Comparison of ENCODE assay signal across 8 cellular contexts in genomic region chr12:22624908-22625646, GRCh38. TPM values are rescaled to one million over a fixed set of nuclear protein-coding genes. Genes with fewer than 3 reads are reported as not detected.
DNase-seq lines count a peak whose midpoint lies in the region; FAIRE-seq and TF ChIP-seq lines count a peak whose summit lies in the region.

TSS of gene ETNK1 (plus strand) at chr12:22625171. CDS start at chr12:22625431, 260 bp downstream.

- peak within 1 kb of the TSS; percentile 98 for H3K23ac ChIP-seq in neuronal stem cell (ENCODE audit: low read depth, low read length, poor library complexity)

- H3F3A ChIP-seq in Loucy (ENCODE audit: low read depth) = no peaks in the 10 kb centered on the region

- H2AK5ac ChIP-seq in neuronal stem cell (ENCODE audit: low read depth, low read length) = peak within 1 kb of the TSS; percentile 78

- H3K4me2 ChIP-seq in Loucy (ENCODE audit: low read depth, low read length, poor library complexity, severe bottlenecking) (peak within 1 kb of the TSS; percentile 94), neuronal stem cell (ENCODE audit: insufficient read depth, low read length, poor library complexity, severe bottlenecking) (peak within 1 kb of the TSS; percentile 86)

- peak within 1 kb of the TSS; percentile 85 for H3K4ac ChIP-seq in neuronal stem cell (ENCODE audit: low read length)

- H3K27ac ChIP-seq in SJCRH30 (peak within 1 kb of the TSS; percentile 95), neuronal stem cell (replicated peaks; ENCODE audit: low read length) (peak within 1 kb of the TSS; percentile 78)

- H3K14ac ChIP-seq in neuronal stem cell (ENCODE audit: low read length) = peak within 1 kb of the TSS; percentile 84

- H2BK120ac ChIP-seq in neuronal stem cell (ENCODE audit: low read depth, low read length) = no peak within 1 kb of the TSS

- peak within 1 kb of the TSS; percentile 98 for H3K18ac ChIP-seq in neuronal stem cell (ENCODE audit: low read length)

- peak within 1 kb of the TSS; percentile 95 for H2BK5ac ChIP-seq in neuronal stem cell (ENCODE audit: low read length)

- FAIRE-seq in H54 (lab: Jason Lieb, UNC) = peak; percentile 85

- H3K9me3 ChIP-seq in Loucy (ENCODE audit: insufficient read depth, low read depth, low read length) = no peaks in the 10 kb centered on the region
- H3K9me3 ChIP-seq in SJCRH30 (replicated peaks) = no peaks in the 10 kb centered on the region
- H3K9me3 ChIP-seq in neuronal stem cell (replicated peaks in 1 of 2; ENCODE audit: control insufficient read depth in 2 of 2, insufficient read depth in 1 of 2, low read depth in 1 of 2, low read length in 2 of 2) = no peaks in the 10 kb centered on the region

- DNase-seq in ELR (ENCODE audit: low read depth) (peak; percentile 94), H54 (ENCODE audit: insufficient read length, low spot score) (peak; percentile 75), SJCRH30 (peak; percentile 94 to 96), foreskin melanocyte (peak; percentile 94), neuronal stem cell (ENCODE audit: low spot score) (peak; percentile 74)
- DNase-seq in activated naive CD4-positive, alpha-beta T cell (lab: John Stamatoyannopoulos, UW) = peak; percentile 52 to 78 (median 60)

- H3K9ac ChIP-seq in Loucy (ENCODE audit: low read depth, low read length, poor library complexity, severe bottlenecking) = peak within 1 kb of the TSS; percentile 84
- peak within 1 kb of the TSS; percentile 97 for H3K9ac ChIP-seq in neuronal stem cell (ENCODE audit: low read depth, low read length, poor library complexity)

- H4K8ac ChIP-seq in neuronal stem cell (ENCODE audit: low read depth, low read length) = peak within 1 kb of the TSS; percentile 72

- H2BK12ac ChIP-seq in neuronal stem cell (ENCODE audit: low read length) = peak within 1 kb of the TSS; percentile 82

- no peaks in the 10 kb centered on the region for H3K9me2 ChIP-seq in Loucy (replicated peaks; ENCODE audit: low read depth, low read length)

- H4K20me1 ChIP-seq in Loucy (ENCODE audit: insufficient read depth, low read length, poor library complexity, severe bottlenecking) = peaks cover 50% of the 10 kb centered on the region

- H4K91ac ChIP-seq in neuronal stem cell (ENCODE audit: low read depth, low read length, poor library complexity) = peak within 1 kb of the TSS; percentile 64

- TF ChIP-seq CTCF in Loucy (conservative IDR thresholded peaks at IDR 0.05; ENCODE audit: low read length) (no peak), subcutaneous adipose tissue (IDR thresholded peaks at IDR 0.05; ENCODE audit: low read depth) (no peak)

- peak within 1 kb of the TSS; percentile 62 for H2BK15ac ChIP-seq in neuronal stem cell (ENCODE audit: low read length)

- H3K4me1 ChIP-seq in Loucy (ENCODE audit: insufficient read depth, low read length, poor library complexity, severe bottlenecking) (peaks cover 41% of the 10 kb centered on the region), SJCRH30 (peaks cover 7% of the 10 kb centered on the region), neuronal stem cell (ENCODE audit: control insufficient read depth in 2 of 2, insufficient read depth in 1 of 2, low read depth in 1 of 2, low read length in 2 of 2) (peaks cover 3 to 17% of the 10 kb centered on the region in 2 donors)

- H3K79me1 ChIP-seq in neuronal stem cell (ENCODE audit: low read depth, low read length) = peaks cover 4% of the 10 kb centered on the region

- no CpG with 5 or more reads among the region's 67 CpGs for WGBS in neuronal stem cell (ENCODE audit: extremely low coverage in 2 of 2, insufficient read length in 2 of 2, insufficient replicate concordance in 1 of 2), 2 donors

- peaks cover 55% of the 10 kb centered on the region for H3K79me2 ChIP-seq in Loucy (ENCODE audit: insufficient read depth, low read length)

- peak; percentile 89 for TF ChIP-seq POLR2A in H54 (IDR thresholded peaks at IDR 0.05; ENCODE audit: low read depth, low read length)

- peak within 1 kb of the TSS; percentile 95 for H2AFZ ChIP-seq in Loucy (ENCODE audit: low read length)
- H2AFZ ChIP-seq in neuronal stem cell (ENCODE audit: low read length) = peak within 1 kb of the TSS; percentile 92

- H3K36me3 ChIP-seq in Loucy (ENCODE audit: insufficient read depth, low read length) = no peaks in the 10 kb centered on the region
- peaks cover 3% of the 10 kb centered on the region; the same call in 1 of the 2 replicates for H3K36me3 ChIP-seq in SJCRH30
- peaks cover 0 to 30% of the 10 kb centered on the region in 2 donors for H3K36me3 ChIP-seq in neuronal stem cell (replicated peaks in 1 of 2; ENCODE audit: control insufficient read depth in 2 of 2, insufficient read depth in 2 of 2, low read length in 2 of 2)

- H3K27me3 ChIP-seq in Loucy (ENCODE audit: insufficient read depth, low read length, poor library complexity, severe bottlenecking) = no peaks in the 10 kb centered on the region
- H3K27me3 ChIP-seq in SJCRH30 = no peaks in the 10 kb centered on the region
- H3K27me3 ChIP-seq in neuronal stem cell (ENCODE audit: control insufficient read depth in 3 of 3, insufficient read depth in 3 of 3, low read depth in 1 of 3, low read length in 3 of 3) = no peaks in the 10 kb centered on the region

- H3K4me3 ChIP-seq in Loucy (ENCODE audit: low read length, poor library complexity, severe bottlenecking) (peak within 1 kb of the TSS; percentile 79), SJCRH30 (peak within 1 kb of the TSS; percentile 87), neuronal stem cell (ENCODE audit: low read length in 2 of 2) (peak within 1 kb of the TSS; percentile 87 to 97)

RNA-seq across cellular contexts. Expression of gene ETNK1, which starts in this region (rescaled TPM):
- total RNA-seq in SJCRH30 (2014; rRNA removed; shearing (Covaris generic)) = 52.7 and 62.0 TPM in 2 replicates
- polyA plus RNA-seq in neuronal stem cell (2013, experiment 1 of 2) = 19.1 TPM
- polyA plus RNA-seq in neuronal stem cell (2013, experiment 2 of 2) = 21.0 TPM
- total RNA-seq in subcutaneous adipose tissue = 10 to 100 TPM; 31.6 to 80.6 (median 38.6) TPM

Comparison
In these comparisons a context has a peak if more than half of its experiments do, and no peak if none do; other contexts are left out.
1. Peak in every context shown above with its lines: DNase-seq, H3K4me3 ChIP-seq and H3K27ac ChIP-seq.